8 cellular contexts compared by ENCODE assay signal in the genomic region with DNA sequence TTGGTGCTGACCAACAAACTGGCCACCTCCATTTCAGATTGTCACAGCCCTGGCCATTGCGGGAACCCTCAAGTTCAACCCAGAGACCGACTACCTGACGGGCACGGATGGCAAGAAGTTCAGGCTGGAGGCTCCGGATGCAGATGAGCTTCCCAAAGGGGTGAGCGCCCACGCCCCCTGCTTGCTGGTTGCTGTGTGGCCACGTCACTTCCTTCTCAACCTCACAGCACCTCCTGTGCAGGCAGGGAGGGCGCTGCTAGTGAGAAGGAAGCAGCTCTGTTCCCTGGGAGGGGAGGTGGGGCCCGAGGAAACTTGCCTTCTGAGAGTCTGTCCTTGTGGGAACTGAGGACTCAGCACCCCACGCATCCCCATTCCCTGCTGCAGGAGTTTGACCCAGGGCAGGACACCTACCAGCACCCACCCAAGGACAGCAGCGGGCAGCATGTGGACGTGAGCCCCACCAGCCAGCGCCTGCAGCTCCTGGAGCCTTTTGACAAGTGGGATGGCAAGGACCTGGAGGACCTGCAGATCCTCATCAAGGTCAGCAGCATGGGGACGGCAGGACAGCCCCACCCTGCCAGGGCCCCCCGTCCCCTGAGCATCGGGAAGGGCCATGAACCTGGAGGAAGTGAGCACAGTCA. TPM values are rescaled to one million over a fixed set of nuclear protein-coding genes. Genes with fewer than 3 reads are reported as not detected.
DNase-seq lines count a peak whose midpoint lies in the region; TF ChIP-seq lines count a peak whose summit lies in the region.

No MANE protein-coding gene starts in this region.

- H3K27me3 ChIP-seq in left ventricle myocardium inferior (ENCODE audit: low read depth): no peaks in the 10 kb centered on the region

- H3K9me3 ChIP-seq in left ventricle myocardium inferior (replicated peaks): no peaks in the 10 kb centered on the region

- H3K4me3 ChIP-seq in left ventricle myocardium inferior: peak overlapping the region; percentile 17

- peaks cover 75% of the 10 kb centered on the region for H3K4me1 ChIP-seq in left ventricle myocardium inferior

- intact Hi-C loops in left ventricle myocardium inferior (cut with micrococcal nuclease): no loop called here

- peaks cover 66% of the 10 kb centered on the region for H3K36me3 ChIP-seq in left ventricle myocardium inferior

- peak overlapping the region; percentile 92 for H3K27ac ChIP-seq in left ventricle myocardium inferior (replicated peaks)

- DNase-seq in Kasumi-1 (lab: John Stamatoyannopoulos, UW): peak; percentile 89
- DNase-seq in activated T-cell treated with anti-CD3 and anti-CD28 coated beads for 4 hours: peak; percentile 56
- DNase-seq in left ventricle myocardium inferior: no peak
- peak; percentile 45 for DNase-seq in stimulated activated CD8-positive, alpha-beta memory T cell treated with anti-CD3 and anti-CD28 coated beads, Interleukin-12 subunit alpha, Interleukin-12 subunit beta, amount 100 ng/mL, for 4 hours (ENCODE audit: low read depth)
- no peak for DNase-seq in DMS79 (lab: John Stamatoyannopoulos, UW)
- DNase-seq in GM03348 (ENCODE audit: low spot score): no peak
- DNase-seq in cerebellum (ENCODE audit: low spot score): no peak
- DNase-seq in C1 segment of cervical spinal cord (lab: John Stamatoyannopoulos, UW): no peak

- no peak for TF ChIP-seq CTCF in left ventricle myocardium inferior (IDR thresholded peaks at IDR 0.05; ENCODE audit: borderline replicate concordance)

RNA-seq across cellular contexts. Expression of a gene that starts 19.3 kb away (rescaled TPM):
- total RNA-seq in left ventricle myocardium inferior: 15.8 TPM
- 24.4 TPM for total RNA-seq in cerebellum

RNA-seq across cellular contexts. Expression of a gene that starts 35.9 kb away (rescaled TPM):
- total RNA-seq in left ventricle myocardium inferior (301 TPM), cerebellum (9.1 TPM)

RNA-seq across cellular contexts. Expression of a gene that starts 56.0 kb away (rescaled TPM):
- total RNA-seq in left ventricle myocardium inferior: 851 TPM
- total RNA-seq in cerebellum: 64.5 TPM

RNA-seq across cellular contexts. Expression of a gene that starts 56.4 kb away (rescaled TPM):
- 23.9 TPM for total RNA-seq in left ventricle myocardium inferior
- 31.0 TPM for total RNA-seq in cerebellum

Comparison
In these comparisons a context has a peak if more than half of its experiments do, and no peak if none do; other contexts are left out.
1. DNase-seq: peak in Kasumi-1 (2 of 2), activated T-cell treated with anti-CD3 and anti-CD28 coated beads for 4 hours (single experiment) and stimulated activated CD8-positive, alpha-beta memory T cell treated with anti-CD3 and anti-CD28 coated beads, Interleukin-12 subunit alpha, Interleukin-12 subunit beta, amount 100 ng/mL, for 4 hours (single experiment); none in left ventricle myocardium inferior (single experiment), DMS79 (single experiment), GM03348 (single experiment), cerebellum (single experiment) and C1 segment of cervical spinal cord (0 of 14).
2. RNA of a gene that starts 35.9 kb away (total RNA-seq): 301 TPM in left ventricle myocardium inferior (single experiment); 9.1 TPM in cerebellum (single experiment); every median in the first group is over 10 times any median in the second.
3. RNA of a gene that starts 56.0 kb away (total RNA-seq): 851 TPM in left ventricle myocardium inferior (single experiment); 64.5 TPM in cerebellum (single experiment); every median in the first group is over 10 times any median in the second.